ENCODE assay signal across 1 cellular context in the genomic region with DNA sequence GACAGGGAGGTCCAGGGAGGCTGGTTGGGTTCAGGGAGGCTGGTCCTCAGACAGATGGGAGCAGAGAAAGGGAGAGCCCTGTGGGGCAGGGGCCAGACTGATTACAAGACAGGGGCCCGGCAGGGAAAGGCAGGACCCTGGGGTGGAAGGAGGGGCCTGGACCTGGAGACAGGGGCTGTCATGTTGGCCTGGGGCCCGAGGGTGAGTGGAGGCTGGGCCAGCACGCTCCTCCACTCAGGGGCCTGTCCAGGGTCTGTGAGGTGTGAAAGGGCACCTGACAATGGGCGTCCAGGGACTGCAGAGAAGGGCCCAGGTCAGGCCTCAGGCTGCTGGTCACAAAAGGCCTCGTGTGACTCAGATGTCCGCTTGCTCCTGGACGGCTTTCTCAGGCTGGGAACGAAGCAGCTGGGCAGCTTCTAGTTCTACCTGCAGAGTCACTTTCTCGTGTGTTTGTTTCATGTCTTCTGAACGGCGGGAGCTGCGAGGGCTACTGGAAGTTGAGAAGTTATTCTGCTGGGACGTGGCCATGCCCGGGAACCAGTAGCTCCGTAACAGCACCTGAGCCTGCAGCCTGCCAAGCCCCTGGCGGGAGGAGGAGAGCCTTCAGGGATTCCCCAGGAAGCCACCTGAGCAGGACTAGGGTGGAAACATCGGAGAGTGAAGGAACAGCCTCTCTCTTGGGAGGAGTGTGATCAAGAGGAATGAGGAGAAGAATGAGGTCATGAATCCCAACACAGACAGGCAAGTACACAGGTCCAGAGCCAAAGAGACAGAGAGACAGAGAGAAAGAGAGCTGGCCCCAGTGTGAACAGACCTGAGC.
TF ChIP-seq lines count a peak whose summit lies in the region.

No MANE protein-coding gene starts in this region.

TF ChIP-seq in IMR-90, 13 proteins besides CTCF, POLR2A, EP300 and RAD21 (continued from another document):
- TF ChIP-seq, protein P1, sequence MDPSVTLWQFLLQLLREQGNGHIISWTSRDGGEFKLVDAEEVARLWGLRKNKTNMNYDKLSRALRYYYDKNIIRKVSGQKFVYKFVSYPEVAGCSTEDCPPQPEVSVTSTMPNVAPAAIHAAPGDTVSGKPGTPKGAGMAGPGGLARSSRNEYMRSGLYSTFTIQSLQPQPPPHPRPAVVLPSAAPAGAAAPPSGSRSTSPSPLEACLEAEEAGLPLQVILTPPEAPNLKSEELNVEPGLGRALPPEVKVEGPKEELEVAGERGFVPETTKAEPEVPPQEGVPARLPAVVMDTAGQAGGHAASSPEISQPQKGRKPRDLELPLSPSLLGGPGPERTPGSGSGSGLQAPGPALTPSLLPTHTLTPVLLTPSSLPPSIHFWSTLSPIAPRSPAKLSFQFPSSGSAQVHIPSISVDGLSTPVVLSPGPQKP (IDR thresholded peaks at IDR 0.05; ENCODE audit: borderline replicate concordance, low read depth, low read length) = no peak
- TF ChIP-seq, protein P2, sequence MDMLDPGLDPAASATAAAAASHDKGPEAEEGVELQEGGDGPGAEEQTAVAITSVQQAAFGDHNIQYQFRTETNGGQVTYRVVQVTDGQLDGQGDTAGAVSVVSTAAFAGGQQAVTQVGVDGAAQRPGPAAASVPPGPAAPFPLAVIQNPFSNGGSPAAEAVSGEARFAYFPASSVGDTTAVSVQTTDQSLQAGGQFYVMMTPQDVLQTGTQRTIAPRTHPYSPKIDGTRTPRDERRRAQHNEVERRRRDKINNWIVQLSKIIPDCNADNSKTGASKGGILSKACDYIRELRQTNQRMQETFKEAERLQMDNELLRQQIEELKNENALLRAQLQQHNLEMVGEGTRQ (IDR thresholded peaks at IDR 0.05; ENCODE audit: low read depth, low read length) = no peak
- TF ChIP-seq BHLHE40 (IDR thresholded peaks at IDR 0.05; ENCODE audit: low read depth, low read length) (no peak), SMC3 (IDR thresholded peaks at IDR 0.05; ENCODE audit: low read depth, low read length) (no peak), NFE2L2 (IDR thresholded peaks at IDR 0.05; ENCODE audit: low read depth, low read length) (no peak), FOS (IDR thresholded peaks at IDR 0.05; ENCODE audit: low read depth, low read length) (no peak), MAZ (IDR thresholded peaks at IDR 0.05; ENCODE audit: borderline replicate concordance, low read depth, low read length) (no peak)
